Comparison of ENCODE assay signal across 32 cellular contexts in the genomic region with DNA sequence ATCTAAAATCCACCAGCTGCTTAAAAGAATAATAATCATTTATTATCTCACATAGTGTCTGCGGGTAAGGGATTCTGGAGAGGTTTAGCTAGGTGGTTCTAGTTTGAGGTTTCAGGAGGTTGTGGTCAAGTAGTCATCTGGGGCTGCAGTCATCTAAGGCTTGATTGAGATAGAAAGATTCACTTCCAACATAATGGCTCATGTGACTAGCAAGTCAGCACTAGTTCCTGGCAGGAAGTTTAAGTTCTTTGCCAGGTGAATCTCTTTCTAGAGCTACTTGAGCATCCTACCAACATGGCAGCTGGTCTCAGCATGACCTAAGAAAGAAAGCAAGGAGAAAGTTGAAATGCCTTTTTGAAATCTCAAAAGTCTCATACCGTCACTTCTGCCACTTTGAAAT.
"Had no signal": no experiment of that assay in that cellular context is flagged by ENCODE, and none has a peak within 500 bp of the region (broad histone marks: within the 10 kb centered on the region; RNA-seq: fewer than 3 reads in every experiment).

No MANE protein-coding gene starts in this region.

- H3K9me3 ChIP-seq: ascending aorta, ovary, prostate gland, testis, uterus had no signal

- FAIRE-seq: islet of Langerhans, TTC549 had no signal

- H3K4me3 ChIP-seq: ascending aorta, coronary artery, dorsolateral prefrontal cortex, ovary, prostate gland, skin epidermis, testis, uterus had no signal

- ATAC-seq: esophagus mucosa; left cardiac atrium; naive thymus-derived CD4-positive, alpha-beta T cell; sciatic nerve; stimulated activated naive CD8-positive, alpha-beta T cell treated with anti-CD3 and anti-CD28 coated beads, Interleukin-15, Interleukin-2, amounts not matched to agents 100 U/mL and 50 U/mL, for 24 hours; WTC11 had no signal

- H3K4me1 ChIP-seq: prostate gland, testis, uterus had no signal

- DNase-seq: activated CD4-positive, alpha-beta memory T cell treated with anti-CD3 and anti-CD28 coated beads, Interleukin-2, amount 10 ng/mL, durations not matched to agents 7 days and 5 days; activated CD4-positive, alpha-beta T cell treated with anti-CD3 and anti-CD28 coated beads for 1 hour; activated CD4-positive, alpha-beta T cell treated with anti-CD3 and anti-CD28 coated beads, Interleukin-2, amount 10 ng/mL, durations not matched to agents 7 days and 5 days; activated CD8-positive, alpha-beta memory T cell treated with anti-CD3 and anti-CD28 coated beads, Interleukin-2, amount 50 U/mL, for 48 hours; activated gamma-delta T cell; activated naive CD4-positive, alpha-beta T cell treated with anti-CD3 and anti-CD28 coated beads, Interleukin-2, amount 10 ng/mL, durations not matched to agents 7 days and 5 days; activated naive CD8-positive, alpha-beta T cell treated with anti-CD3 and anti-CD28 coated beads, Interleukin-2, amount 10 ng/mL, durations not matched to agents 7 days and 5 days; activated T-cell treated with anti-CD3 and anti-CD28 coated beads, Interleukin-2, amount 50 U/mL, for 24 hours; dorsolateral prefrontal cortex; effector memory CD4-positive, alpha-beta T cell; foreskin melanocyte; left cardiac atrium; midbrain; naive thymus-derived CD4-positive, alpha-beta T cell; ovary; retina; stimulated activated CD4-positive, alpha-beta T cell treated with anti-CD3 and anti-CD28 coated beads, Interleukin-12 subunit alpha, Interleukin-12 subunit beta, amount 100 ng/mL, for 4 hours; stimulated activated CD4-positive, alpha-beta T cell treated with anti-CD3 and anti-CD28 coated beads, Interleukin-4, amount 100 ng/mL, for 1 hour; stimulated activated naive CD8-positive, alpha-beta T cell treated with anti-CD3 and anti-CD28 coated beads, Interleukin-15, Interleukin-2, amounts not matched to agents 100 U/mL and 50 U/mL, for 24 hours; T-helper 9 cell; testis; trophoblast cell; uterus had no signal

- H3K27ac ChIP-seq: ascending aorta, coronary artery, dorsolateral prefrontal cortex, ovary, prostate gland, skin epidermis, testis, uterus had no signal

- H3K27me3 ChIP-seq: ascending aorta, ovary, testis, uterus had no signal

- H3K36me3 ChIP-seq: ascending aorta, ovary, prostate gland, uterus had no signal
